Comparison of ENCODE assay signal across 1 cellular context in the genomic region with DNA sequence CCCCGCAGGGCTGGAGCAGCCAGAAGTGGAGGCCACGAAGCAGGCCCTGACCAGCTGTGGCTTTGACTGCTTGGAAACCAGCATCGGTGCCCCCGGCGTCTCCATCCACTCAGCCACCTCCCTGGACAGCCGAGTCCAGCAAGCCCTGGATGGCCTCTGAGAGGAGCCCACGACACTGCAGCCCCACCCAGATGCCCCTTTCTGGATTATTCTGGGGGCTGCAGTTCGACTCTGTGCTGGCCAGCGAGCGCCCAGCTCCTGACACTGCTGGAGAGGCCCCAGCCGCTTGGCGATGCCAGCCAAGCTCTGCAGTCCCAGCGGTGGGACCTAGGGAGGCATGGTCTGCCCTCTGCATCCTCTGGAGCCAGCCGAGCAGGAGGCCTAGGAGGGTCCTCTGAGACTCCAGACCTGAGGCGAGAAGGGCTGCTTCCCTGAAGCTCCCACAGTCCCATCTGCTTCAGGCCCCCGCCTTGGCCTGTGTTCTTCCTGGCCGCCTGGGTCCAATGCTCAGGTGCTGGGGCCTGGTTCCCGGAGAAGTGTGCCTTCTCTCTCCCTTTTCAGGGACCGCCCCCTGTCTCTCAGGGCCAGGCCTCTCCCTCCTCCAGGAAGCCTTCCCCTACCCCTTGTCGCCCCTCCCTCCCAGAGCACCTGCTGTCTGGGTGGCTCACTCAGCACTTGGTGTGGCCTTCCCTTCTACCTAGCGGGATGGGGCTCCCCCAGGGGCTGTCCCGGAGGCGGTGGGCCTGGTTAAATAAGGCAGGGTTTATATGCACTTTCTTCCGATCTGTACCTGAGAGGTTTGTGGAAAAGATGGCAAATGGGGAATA.
TF ChIP-seq lines count a peak whose summit lies in the region.

No MANE protein-coding gene starts in this region.

TF ChIP-seq in K562, 482 proteins besides CTCF, POLR2A, EP300 and RAD21:
- TF ChIP-seq TAF9B (IDR thresholded peaks at IDR 0.05; ENCODE audit: partially characterized antibody), result no peak
- peak; percentile 57; the same call in 1 of the 2 replicates for TF ChIP-seq POLR2G (IDR thresholded peaks at IDR 0.05; ENCODE audit: low read depth, low read length)
